ENCODE assay signal across 1 cellular context in genomic region chr7:16637279-16637795, GRCh38.
TF ChIP-seq lines count a peak whose summit lies in the region.

No MANE protein-coding gene starts in this region.

TF ChIP-seq in HEK293T, 16 proteins besides CTCF, POLR2A, EP300 and RAD21 (continued from another document):
- TF ChIP-seq PKNOX1 (IDR thresholded peaks at IDR 0.05) (no peak), ZNF384 (IDR thresholded peaks at IDR 0.05) (no peak), CTBP1 (IDR thresholded peaks at IDR 0.05; ENCODE audit: borderline replicate concordance) (no peak), NFRKB (IDR thresholded peaks at IDR 0.05) (no peak), BHLHE40 (IDR thresholded peaks at IDR 0.05; ENCODE audit: borderline replicate concordance) (no peak), SUZ12 (IDR thresholded peaks at IDR 0.05) (no peak), L3MBTL2 (conservative IDR thresholded peaks at IDR 0.05) (no peak), TARDBP (IDR thresholded peaks at IDR 0.05) (no peak)
